17 cellular contexts compared by ENCODE assay signal in the genomic region with DNA sequence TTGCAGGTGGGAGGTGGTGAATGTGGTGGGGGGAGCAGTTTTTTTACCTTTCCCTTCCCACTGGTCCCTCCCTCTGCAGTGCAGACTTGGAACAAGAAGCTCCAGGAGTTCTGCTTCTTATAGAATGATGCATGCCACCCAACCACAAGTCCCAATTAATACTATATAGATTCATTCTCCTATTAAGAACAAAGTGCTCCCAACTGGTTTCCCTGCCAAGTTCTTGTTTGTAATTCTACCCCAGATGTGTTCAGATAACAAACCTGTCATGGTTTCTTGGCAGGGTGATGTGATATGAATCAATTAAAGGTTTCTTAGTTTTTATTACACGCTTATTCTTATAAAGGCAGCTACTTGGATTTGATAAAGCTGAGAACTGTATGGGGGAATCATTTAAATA.
"Had no signal": no experiment of that assay in that cellular context is flagged by ENCODE, and none has a peak within 500 bp of the region (broad histone marks: within the 10 kb centered on the region; RNA-seq: fewer than 3 reads in every experiment).

No MANE protein-coding gene starts in this region.

- H3K4me3 Mint-ChIP-seq: activated naive CD4-positive, alpha-beta T cell treated with anti-CD3 and anti-CD28 coated beads, Interleukin-2, amount 10 ng/mL, durations not matched to agents 7 days and 5 days; activated T-cell treated with anti-CD3 and anti-CD28 coated beads, Interleukin-2, amount 50 U/mL, for 4 hours; dendritic cell treated with granulocyte-macrophage colony-stimulating factor and Interleukin-4, amounts not matched to agents 40 ng/mL and 50 ng/mL, for 4 days; naive thymus-derived CD4-positive, alpha-beta T cell; stimulated activated memory B cell treated with anti-CD40 and anti-IgM and Interleukin-4, amounts not matched to agents 10 μg/mL and 1 μg/mL and 100 μg/mL, for 72 hours had no signal

- ATAC-seq: activated CD4-positive, CD25-positive, alpha-beta regulatory T cell treated with anti-CD3 and anti-CD28 coated beads, Interleukin-2, amount 50 U/mL, for 24 hours; activated T-cell treated with anti-CD3 and anti-CD28 coated beads, Interleukin-2, amount 50 U/mL, for 4 hours; naive thymus-derived CD4-positive, alpha-beta T cell; pancreas; sciatic nerve; stimulated activated memory B cell treated with anti-CD40 and anti-IgM and Interleukin-4, amounts not matched to agents 10 μg/mL and 1 μg/mL and 100 μg/mL, for 72 hours; upper lobe of right lung had no signal

- DNase-seq: activated CD4-positive, alpha-beta T cell treated with anti-CD3 and anti-CD28 coated beads, Interleukin-2, amount 50 U/mL, for 1 hour; activated CD8-positive, alpha-beta memory T cell treated with anti-CD3 and anti-CD28 coated beads, Interleukin-2, amount 50 U/mL, for 4 hours; activated effector memory CD4-positive, alpha-beta T cell treated with Interleukin-2 at 50 U/mL for 16 hours; activated naive CD4-positive, alpha-beta T cell treated with anti-CD3 and anti-CD28 coated beads, Interleukin-2, amount 10 ng/mL, durations not matched to agents 7 days and 5 days; activated T-cell treated with anti-CD3 and anti-CD28 coated beads, Interleukin-2, amount 50 U/mL, for 4 hours; effector CD8-positive, alpha-beta T cell; mesenchymal stem cell; naive thymus-derived CD4-positive, alpha-beta T cell; pancreas; stimulated activated CD4-positive, alpha-beta T cell treated with anti-CD3 and anti-CD28 coated beads, Interleukin-4, amount 100 ng/mL, for 4 hours; upper lobe of right lung had no signal

- H3K27ac Mint-ChIP-seq: activated naive CD4-positive, alpha-beta T cell treated with anti-CD3 and anti-CD28 coated beads, Interleukin-2, amount 10 ng/mL, durations not matched to agents 7 days and 5 days; dendritic cell treated with granulocyte-macrophage colony-stimulating factor and Interleukin-4, amounts not matched to agents 40 ng/mL and 50 ng/mL, for 4 days; stimulated activated memory B cell treated with anti-CD40 and anti-IgM and Interleukin-4, amounts not matched to agents 10 μg/mL and 1 μg/mL and 100 μg/mL, for 72 hours had no signal

- H3K27me3 Mint-ChIP-seq: activated naive CD4-positive, alpha-beta T cell treated with anti-CD3 and anti-CD28 coated beads, Interleukin-2, amount 10 ng/mL, durations not matched to agents 7 days and 5 days; dendritic cell treated with granulocyte-macrophage colony-stimulating factor and Interleukin-4, amounts not matched to agents 40 ng/mL and 50 ng/mL, for 4 days; naive thymus-derived CD4-positive, alpha-beta T cell; stimulated activated memory B cell treated with anti-CD40 and anti-IgM and Interleukin-4, amounts not matched to agents 10 μg/mL and 1 μg/mL and 100 μg/mL, for 72 hours had no signal

- H3K27ac ChIP-seq: esophagus muscularis mucosa, neutrophil, pancreas, upper lobe of right lung had no signal
